8 cellular contexts compared by ENCODE assay signal in genomic region chr3:157176944-157177343, GRCh38. TPM values are rescaled to one million over a fixed set of nuclear protein-coding genes. Genes with fewer than 3 reads are reported as not detected.
DNase-seq lines count a peak whose midpoint lies in the region; ATAC-seq and TF ChIP-seq lines count a peak whose summit lies in the region.
"Not testable (repeated sequence)": the region's sequence is repeated elsewhere in the genome, so short reads cannot be mapped to it uniquely, and the experiment has no call there.

No MANE protein-coding gene starts in this region.

- H3K36me3 ChIP-seq in DND-41 (ENCODE audit: insufficient read depth, low read length); fibroblast of lung (ENCODE audit: control insufficient read depth, insufficient read depth, low read length); naive thymus-derived CD4-positive, alpha-beta T cell (ENCODE audit: control insufficient read depth in 2 of 3, insufficient read depth in 3 of 3, low read length in 3 of 3): not testable (repeated sequence)
- peaks cover 0 to 15% (median 0%) of the 10 kb centered on the region in 3 donors for H3K36me3 ChIP-seq in tibial nerve

- WGBS in tibial nerve, 2 donors = 90 to 91% methylated on average over 10 of the region's 10 CpGs

- TF ChIP-seq CTCF in DND-41 (IDR thresholded peaks at IDR 0.05; ENCODE audit: borderline replicate concordance, extremely low read depth, low read length, poor library complexity, severe bottlenecking); fibroblast of lung (conservative IDR thresholded peaks at IDR 0.05 in 1 of 2, IDR thresholded peaks at IDR 0.05 in 1 of 2; ENCODE audit: low read depth in 1 of 2, low read length in 2 of 2); progenitor cell of endocrine pancreas (IDR thresholded peaks at IDR 0.05; ENCODE audit: unreplicated experiment); tibial nerve (IDR thresholded peaks at IDR 0.05): not testable (repeated sequence)

- POLR2A ChIA-PET in T-cell (lab: Charles Lee) = interaction anchor here (0.5 to 4.8 kb wide), 6 partner anchors 16 to 1488 kb away, joined by 3 to 177 read pairs (median 6); partner anchors contain the start of gene CCNL1 (in 2 of the 2)
- POLR2A ChIA-PET in activated naive CD8-positive, alpha-beta T cell treated with anti-CD3 and anti-CD28 coated beads, Interleukin-2, amount 10 ng/mL, durations not matched to agents 7 days and 5 days (lab: Charles Lee) = interaction anchor here (7.5 kb wide), 1 partner anchor 15 kb away, joined by 527 read pairs; the partner anchor contains the start of gene CCNL1
- POLR2A ChIA-PET in naive thymus-derived CD4-positive, alpha-beta T cell (lab: Charles Lee) = interaction anchor here (1.7 to 8.2 kb wide), 4 partner anchors 8 to 88 kb away, joined by 4 to 520 read pairs (median 30); partner anchors contain the start of gene CCNL1

- DNase-seq in DND-41; T-cell; activated T-cell treated with anti-CD3 and anti-CD28 coated beads, Interleukin-2, amount 50 U/mL, for 4 hours; activated naive CD8-positive, alpha-beta T cell treated with anti-CD3 and anti-CD28 coated beads, Interleukin-2, amount 10 ng/mL, durations not matched to agents 7 days and 5 days; fibroblast of lung (ENCODE audit: low read depth in 2 of 2); naive thymus-derived CD4-positive, alpha-beta T cell; progenitor cell of endocrine pancreas (ENCODE audit: low spot score, unreplicated experiment); tibial nerve (ENCODE audit: low spot score in 2 of 2): not testable (repeated sequence)

- H3K9me3 ChIP-seq in DND-41 (ENCODE audit: insufficient read depth, low read length, severe bottlenecking) (peaks cover 14% of the 10 kb centered on the region), tibial nerve (peaks cover 0 to 10% (median 0%) of the 10 kb centered on the region in 4 donors)
- not testable (repeated sequence) for H3K9me3 ChIP-seq in fibroblast of lung (ENCODE audit: control insufficient read depth, insufficient read depth, low read depth, low read length); naive thymus-derived CD4-positive, alpha-beta T cell (ENCODE audit: control insufficient read depth in 2 of 3, low read length in 3 of 3)

- H2AFZ ChIP-seq in DND-41 (ENCODE audit: low read depth, low read length); fibroblast of lung (ENCODE audit: low read length): not testable (repeated sequence)

- peaks cover 21% of the 10 kb centered on the region for H3K4me1 ChIP-seq in DND-41 (ENCODE audit: insufficient read depth, low read length)
- H3K4me1 ChIP-seq in fibroblast of lung (ENCODE audit: control insufficient read depth, extremely low read depth, insufficient read depth, low read length) = peaks cover 10% of the 10 kb centered on the region
- H3K4me1 ChIP-seq in naive thymus-derived CD4-positive, alpha-beta T cell (ENCODE audit: control insufficient read depth in 2 of 2, insufficient read depth in 2 of 2, low read length in 2 of 2) = peaks cover 17 to 25% of the 10 kb centered on the region in 2 donors
- peaks cover 0 to 24% (median 9%) of the 10 kb centered on the region in 4 donors for H3K4me1 ChIP-seq in tibial nerve

- H3K9ac ChIP-seq in DND-41 (ENCODE audit: low read depth, low read length); fibroblast of lung (ENCODE audit: insufficient read depth, low read length): not testable (repeated sequence)

- H3K27me3 ChIP-seq in DND-41 (ENCODE audit: insufficient read depth, low read length, poor library complexity); fibroblast of lung (ENCODE audit: control insufficient read depth, insufficient read depth, low read length); naive thymus-derived CD4-positive, alpha-beta T cell (ENCODE audit: control insufficient read depth in 2 of 2, insufficient read depth in 2 of 2, low read length in 2 of 2); tibial nerve: not testable (repeated sequence)

- TF ChIP-seq POLR2A in tibial nerve (IDR thresholded peaks at IDR 0.05) = not testable (repeated sequence)

- not testable (repeated sequence) for H3K27ac ChIP-seq in DND-41 (ENCODE audit: low read length); fibroblast of lung (ENCODE audit: insufficient read depth, low read length); naive thymus-derived CD4-positive, alpha-beta T cell (ENCODE audit: low read depth, low read length)
- peak overlapping the region in 3 of 4 donors; percentile 92 to 99 (median 93) for H3K27ac ChIP-seq in tibial nerve

- not testable (repeated sequence) for H3K9me3 Mint-ChIP-seq in T-cell; activated T-cell treated with anti-CD3 and anti-CD28 coated beads, Interleukin-2, amount 50 U/mL, for 4 hours; activated naive CD8-positive, alpha-beta T cell treated with anti-CD3 and anti-CD28 coated beads, Interleukin-2, amount 10 ng/mL, durations not matched to agents 7 days and 5 days
- peaks cover 0 to 30% (median 2%) of the 10 kb centered on the region in 11 donors for H3K9me3 Mint-ChIP-seq in naive thymus-derived CD4-positive, alpha-beta T cell
- peaks cover 16% of the 10 kb centered on the region for H3K9me3 Mint-ChIP-seq in progenitor cell of endocrine pancreas (ENCODE audit: low read depth)

- peak overlapping the region in 1 of 2 experiments; percentile 64; a peak in 1 of 4 replicates for H3K4me3 ChIP-seq in DND-41 (ENCODE audit: low read depth in 1 of 2, low read length in 2 of 2)
- H3K4me3 ChIP-seq in fibroblast of lung (replicated peaks in 1 of 4; ENCODE audit: control extremely low read depth in 1 of 4, insufficient read depth in 1 of 4, low read depth in 3 of 4, low read length in 4 of 4) = peak overlapping the region in 1 of 4 experiments; percentile 90
- H3K4me3 ChIP-seq in naive thymus-derived CD4-positive, alpha-beta T cell (ENCODE audit: low read length); tibial nerve: not testable (repeated sequence)

- H3K36me3 Mint-ChIP-seq in T-cell (peaks cover 26% of the 10 kb centered on the region), progenitor cell of endocrine pancreas (ENCODE audit: insufficient read depth) (peaks cover 19% of the 10 kb centered on the region)
- peaks cover 17% of the 10 kb centered on the region for H3K36me3 Mint-ChIP-seq in activated T-cell treated with anti-CD3 and anti-CD28 coated beads, Interleukin-2, amount 50 U/mL, for 4 hours (ENCODE audit: insufficient read depth)
- H3K36me3 Mint-ChIP-seq in activated naive CD8-positive, alpha-beta T cell treated with anti-CD3 and anti-CD28 coated beads, Interleukin-2, amount 10 ng/mL, durations not matched to agents 7 days and 5 days = peaks cover 27% of the 10 kb centered on the region
- peaks cover 0 to 33% (median 28%) of the 10 kb centered on the region in 5 donors for H3K36me3 Mint-ChIP-seq in naive thymus-derived CD4-positive, alpha-beta T cell

- H3K79me2 ChIP-seq in DND-41 (ENCODE audit: insufficient read depth, low read length) (peaks cover 29% of the 10 kb centered on the region), fibroblast of lung (ENCODE audit: control insufficient read depth, insufficient read depth, low read length) (peaks cover 16% of the 10 kb centered on the region)

- H3K4me1 Mint-ChIP-seq in T-cell (peaks cover 30 to 37% (median 34%) of the 10 kb centered on the region in 3 donors), progenitor cell of endocrine pancreas (ENCODE audit: low read depth) (peaks cover 11% of the 10 kb centered on the region)
- peaks cover 25% of the 10 kb centered on the region for H3K4me1 Mint-ChIP-seq in activated T-cell treated with anti-CD3 and anti-CD28 coated beads, Interleukin-2, amount 50 U/mL, for 4 hours (ENCODE audit: low read depth)
- H3K4me1 Mint-ChIP-seq in activated naive CD8-positive, alpha-beta T cell treated with anti-CD3 and anti-CD28 coated beads, Interleukin-2, amount 10 ng/mL, durations not matched to agents 7 days and 5 days = peaks cover 22% of the 10 kb centered on the region
- peaks cover 16 to 52% (median 38%) of the 10 kb centered on the region in 7 donors for H3K4me1 Mint-ChIP-seq in naive thymus-derived CD4-positive, alpha-beta T cell

- H4K20me1 ChIP-seq in DND-41 (ENCODE audit: insufficient read depth, low read length); fibroblast of lung (ENCODE audit: control insufficient read depth, extremely low read depth, insufficient read depth, low read length): not testable (repeated sequence)

- not testable (repeated sequence) for H3K27me3 Mint-ChIP-seq in T-cell; activated T-cell treated with anti-CD3 and anti-CD28 coated beads, Interleukin-2, amount 50 U/mL, for 4 hours (ENCODE audit: low read depth); activated naive CD8-positive, alpha-beta T cell treated with anti-CD3 and anti-CD28 coated beads, Interleukin-2, amount 10 ng/mL, durations not matched to agents 7 days and 5 days; naive thymus-derived CD4-positive, alpha-beta T cell; progenitor cell of endocrine pancreas

- CTCF ChIA-PET in T-cell (lab: Charles Lee) = interaction anchor here in 1 of 2 donors (0.6 to 1.1 kb wide), 2 partner anchors 90 to 496 kb away, joined by 3 to 5 read pairs; no protein-coding TSS in a partner anchor
- CTCF ChIA-PET in naive thymus-derived CD4-positive, alpha-beta T cell (lab: Charles Lee) = interaction anchor here (0.9 to 1.8 kb wide), 3 partner anchors 26 to 88 kb away, joined by 3 to 4 read pairs (median 3); no protein-coding TSS in a partner anchor

- H3K4me2 ChIP-seq in DND-41 (ENCODE audit: insufficient read depth, low read length) (peak overlapping the region; percentile 83; the same call in 1 of the 2 replicates), fibroblast of lung (ENCODE audit: extremely low read depth, insufficient read depth, low read length) (peak overlapping the region; percentile 93)

- peak overlapping the region; percentile 61 to 78 for H3K27ac Mint-ChIP-seq in T-cell
- H3K27ac Mint-ChIP-seq in activated naive CD8-positive, alpha-beta T cell treated with anti-CD3 and anti-CD28 coated beads, Interleukin-2, amount 10 ng/mL, durations not matched to agents 7 days and 5 days = peak overlapping the region; percentile 24
- peak overlapping the region in 7 of 9 donors; percentile 65 to 100 (median 77) for H3K27ac Mint-ChIP-seq in naive thymus-derived CD4-positive, alpha-beta T cell
- H3K27ac Mint-ChIP-seq in progenitor cell of endocrine pancreas = not testable (repeated sequence)

- TF ChIP-seq EP300 in tibial nerve (IDR thresholded peaks at IDR 0.05) = not testable (repeated sequence)

- H3K4me3 Mint-ChIP-seq in T-cell (peak overlapping the region in 2 of 3 donors; percentile 22 to 24), progenitor cell of endocrine pancreas (ENCODE audit: low read depth) (peak overlapping the region; percentile 37)
- peak overlapping the region; percentile 13 for H3K4me3 Mint-ChIP-seq in activated T-cell treated with anti-CD3 and anti-CD28 coated beads, Interleukin-2, amount 50 U/mL, for 4 hours
- H3K4me3 Mint-ChIP-seq in activated naive CD8-positive, alpha-beta T cell treated with anti-CD3 and anti-CD28 coated beads, Interleukin-2, amount 10 ng/mL, durations not matched to agents 7 days and 5 days = peak overlapping the region; percentile 70
- H3K4me3 Mint-ChIP-seq in naive thymus-derived CD4-positive, alpha-beta T cell = peak overlapping the region in 7 of 10 donors; percentile 33 to 94 (median 61)

- intact Hi-C loops in naive thymus-derived CD4-positive, alpha-beta T cell (cut with micrococcal nuclease) = loop anchor here (5.0 to 10.0 kb wide), 5 partner anchors 928 to 1625 kb away; partner anchors contain the start of genes GFM1 (in 2 of the 2), SHOX2 (in 2 of the 2) and MFSD1 (in 1 of the 2)

- not testable (repeated sequence) for ATAC-seq in DND-41 (ENCODE audit: insufficient read depth, low read depth); T-cell (replicated peaks in 1 of 4); activated T-cell treated with anti-CD3 and anti-CD28 coated beads, Interleukin-2, amount 50 U/mL, for 4 hours; activated naive CD8-positive, alpha-beta T cell treated with anti-CD3 and anti-CD28 coated beads, Interleukin-2, amount 10 ng/mL, durations not matched to agents 7 days and 5 days (ENCODE audit: low read depth); naive thymus-derived CD4-positive, alpha-beta T cell

RNA-seq across cellular contexts. Expression of gene CCNL1, which starts 17.0 kb away (rescaled TPM):
- total RNA-seq in T-cell (1,000 to 10,000 TPM in 2 of 5 donors, 100 to 1,000 TPM in 3; 271 to 1,140 (median 276) TPM), fibroblast of lung (140 and 219 TPM in 2 replicates), progenitor cell of endocrine pancreas (155 and 157 TPM in 2 replicates), tibial nerve (100 to 1,000 TPM; 176 to 239 (median 239) TPM)
- total RNA-seq in activated T-cell treated with anti-CD3 and anti-CD28 coated beads, Interleukin-2, amount 50 U/mL, for 4 hours = 100 to 1,000 TPM; 138 to 152 (median 151) TPM
- total RNA-seq in activated naive CD8-positive, alpha-beta T cell treated with anti-CD3 and anti-CD28 coated beads, Interleukin-2, amount 10 ng/mL, durations not matched to agents 7 days and 5 days = 100 to 1,000 TPM; 276 to 280 TPM
- polyA plus RNA-seq in fibroblast of lung = 63.8 and 88.2 TPM in 2 replicates
- polyA plus RNA-seq in fibroblast of lung (2012) = 27.8 and 35.7 TPM in 2 replicates
- polyA minus RNA-seq in fibroblast of lung (ENCODE audit: low replicate concordance) = 12.2 and 31.2 TPM in 2 replicates
- 1,000 to 10,000 TPM in 2 of 5 experiments, 100 to 1,000 TPM in 3; 230 to 1,170 (median 374) TPM for total RNA-seq in naive thymus-derived CD4-positive, alpha-beta T cell
- polyA plus RNA-seq in naive thymus-derived CD4-positive, alpha-beta T cell = 10 to 100 TPM; 65.4 to 68.3 TPM

Comparison
In these comparisons a context has a peak if more than half of its experiments do, and no peak if none do; other contexts are left out.
1. H3K4me3 Mint-ChIP-seq: peak in every context shown above with its lines; median percentile 70 in activated naive CD8-positive, alpha-beta T cell treated with anti-CD3 and anti-CD28 coated beads, Interleukin-2, amount 10 ng/mL, durations not matched to agents 7 days and 5 days; 61 in naive thymus-derived CD4-positive, alpha-beta T cell; 37 in progenitor cell of endocrine pancreas; 23 in T-cell; 13 in activated T-cell treated with anti-CD3 and anti-CD28 coated beads, Interleukin-2, amount 50 U/mL, for 4 hours.